Comparison of ENCODE assay signal across 8 cellular contexts in genomic region chr11:86577663-86578636, GRCh38.
DNase-seq lines count a peak whose midpoint lies in the region; ATAC-seq and TF ChIP-seq lines count a peak whose summit lies in the region.

No MANE protein-coding gene starts in this region.

- H3K36me3 ChIP-seq in thoracic aorta, result no peaks in the 10 kb centered on the region

- no peaks in the 10 kb centered on the region for H3K36me3 Mint-ChIP-seq in MCF 10A (ENCODE audit: insufficient read depth, unreplicated experiment)

- no peak overlapping the region for H3K27ac Mint-ChIP-seq in MCF 10A (ENCODE audit: low read depth, unreplicated experiment)

- H3K27me3 Mint-ChIP-seq in MCF 10A (ENCODE audit: insufficient read depth, unreplicated experiment), result no peaks in the 10 kb centered on the region

- POLR2A ChIA-PET in MCF 10A (lab: Yijun Ruan, JAX), result interaction anchor here (0.6 to 1.1 kb wide), 2 partner anchors 17 to 103 kb away, joined by 3 read pairs; no protein-coding TSS in a partner anchor

- peak overlapping the region; percentile 35 for H3K4me3 ChIP-seq in thoracic aorta

- peak; percentile 92 for DNase-seq in HT1080 (ENCODE audit: low read depth)
- peak; percentile 92 for DNase-seq in MCF 10A (ENCODE audit: unreplicated experiment)
- DNase-seq in kidney tubule cell (ENCODE audit: low spot score), result peak; percentile 87
- peak; percentile 38 for DNase-seq in thoracic aorta (ENCODE audit: low spot score)
- no peak for DNase-seq in activated T-cell treated with anti-CD3 and anti-CD28 coated beads, Interleukin-2, amount 50 U/mL, for 1 hour
- DNase-seq in NCI-H526 (lab: John Stamatoyannopoulos, UW), result no peak
- no peak for DNase-seq in SIG-M5 (lab: John Stamatoyannopoulos, UW)

- no TSS peak for BruUV-seq in MCF 10A (replicated peaks; lab: Mats Ljungman, UMichigan)

- H3K27me3 ChIP-seq in thoracic aorta (replicated peaks; ENCODE audit: insufficient read depth), result no peaks in the 10 kb centered on the region

- H3K4me1 ChIP-seq in thoracic aorta (ENCODE audit: control insufficient read depth in 1 of 2, low read depth in 2 of 2), result peaks cover 13 to 35% of the 10 kb centered on the region in 2 donors

- CTCF ChIA-PET in MCF 10A (lab: Yijun Ruan, JAX), result interaction anchor here (0.6 to 1.3 kb wide), 3 partner anchors 10 to 93 kb away, joined by 3 to 4 read pairs (median 3); no protein-coding TSS in a partner anchor

- H3K9me3 ChIP-seq in thoracic aorta, result no peaks in the 10 kb centered on the region

- H3K4me3 Mint-ChIP-seq in MCF 10A (ENCODE audit: unreplicated experiment), result peak overlapping the region; percentile 56

- intact Hi-C loops in MCF 10A (cut with micrococcal nuclease), result loop anchor here (5.0 kb wide), 1 partner anchor 66 kb away; no protein-coding TSS in a partner anchor

- peaks cover 22% of the 10 kb centered on the region for H3K4me1 Mint-ChIP-seq in MCF 10A (ENCODE audit: insufficient read depth, unreplicated experiment)

- ATAC-seq in thoracic aorta (ENCODE audit: insufficient number of reproducible peaks, low FRiP score, low read depth), result peak; percentile 95
- no peak for ATAC-seq in HG03159 (IDR thresholded peaks at IDR 0.05; ENCODE audit: unreplicated experiment)

- H3K9me3 Mint-ChIP-seq in MCF 10A (ENCODE audit: unreplicated experiment), result no peaks in the 10 kb centered on the region

- H3K27ac ChIP-seq in thoracic aorta, result peak overlapping the region; percentile 37 to 53

- TF ChIP-seq CTCF in MCF 10A (IDR thresholded peaks at IDR 0.05; ENCODE audit: unreplicated experiment) (no peak), thoracic aorta (IDR thresholded peaks at IDR 0.05) (no peak)

Comparison
In these comparisons a context has a peak if more than half of its experiments do, and no peak if none do; other contexts are left out.
1. DNase-seq: peak in HT1080 (single experiment), MCF 10A (single experiment), kidney tubule cell (single experiment) and thoracic aorta (single experiment); none in activated T-cell treated with anti-CD3 and anti-CD28 coated beads, Interleukin-2, amount 50 U/mL, for 1 hour (single experiment), NCI-H526 (0 of 2) and SIG-M5 (single experiment).